In genomic region chr3:141444586-141445285, GRCh38 we compare ENCODE assay signal across 18 cellular contexts.
"Had no signal": no experiment of that assay in that cellular context is flagged by ENCODE, and none has a peak within 500 bp of the region (broad histone marks: within the 10 kb centered on the region; RNA-seq: fewer than 3 reads in every experiment).

No MANE protein-coding gene starts in this region.

- ATAC-seq: left ventricle myocardium superior; natural killer cell treated with Interleukin-12 subunit alpha and Interleukin-12 subunit beta and Interleukin-15 and Interleukin-18, amount 100 ng/mL, for 72 hours; stimulated activated naive CD8-positive, alpha-beta T cell treated with anti-CD3 and anti-CD28 coated beads, Interleukin-15, amount 100 ng/mL, for 72 hours; T-cell had no signal

- H3K4me3 Mint-ChIP-seq: activated CD4-positive, alpha-beta T cell treated with anti-CD3 and anti-CD28 coated beads, Interleukin-2, amount 10 ng/mL, durations not matched to agents 7 days and 5 days; activated naive CD4-positive, alpha-beta T cell treated with anti-CD3 and anti-CD28 coated beads, Interleukin-2, amount 10 ng/mL, durations not matched to agents 7 days and 5 days; natural killer cell treated with Interleukin-12 subunit alpha and Interleukin-12 subunit beta and Interleukin-15 and Interleukin-18, amount 100 ng/mL, for 72 hours; stimulated activated naive CD8-positive, alpha-beta T cell treated with anti-CD3 and anti-CD28 coated beads, Interleukin-15, amount 100 ng/mL, for 72 hours; T-cell had no signal

- H3K27ac Mint-ChIP-seq: activated CD4-positive, alpha-beta T cell treated with anti-CD3 and anti-CD28 coated beads, Interleukin-2, amount 10 ng/mL, durations not matched to agents 7 days and 5 days; activated naive CD4-positive, alpha-beta T cell treated with anti-CD3 and anti-CD28 coated beads, Interleukin-2, amount 10 ng/mL, durations not matched to agents 7 days and 5 days; activated T-helper 2 cell treated with anti-CD3 and anti-CD28 coated beads, Interferon-gamma antibody, Interleukin-2, Interleukin-4, amounts not matched to agents 10 μg/mL and 5 μg/mL and 100 μg/mL, durations not matched to agents 14 hours and 24 hours and 36 hours; natural killer cell treated with Interleukin-12 subunit alpha and Interleukin-12 subunit beta and Interleukin-15 and Interleukin-18, amount 100 ng/mL, for 72 hours; stimulated activated naive CD8-positive, alpha-beta T cell treated with anti-CD3 and anti-CD28 coated beads, Interleukin-15, amount 100 ng/mL, for 72 hours; T-cell had no signal

- H3K27me3 Mint-ChIP-seq: activated CD4-positive, alpha-beta T cell treated with anti-CD3 and anti-CD28 coated beads, Interleukin-2, amount 10 ng/mL, durations not matched to agents 7 days and 5 days; activated naive CD4-positive, alpha-beta T cell treated with anti-CD3 and anti-CD28 coated beads, Interleukin-2, amount 10 ng/mL, durations not matched to agents 7 days and 5 days; natural killer cell treated with Interleukin-12 subunit alpha and Interleukin-12 subunit beta and Interleukin-15 and Interleukin-18, amount 100 ng/mL, for 72 hours; stimulated activated naive CD8-positive, alpha-beta T cell treated with anti-CD3 and anti-CD28 coated beads, Interleukin-15, amount 100 ng/mL, for 72 hours; T-cell had no signal

- H3K27ac ChIP-seq: epithelial cell of prostate had no signal

- H3K4me3 ChIP-seq: right atrium auricular region had no signal

- H3K9me3 ChIP-seq: right atrium auricular region, SK-N-SH had no signal

- H3K9me3 Mint-ChIP-seq: activated CD4-positive, alpha-beta T cell treated with anti-CD3 and anti-CD28 coated beads, Interleukin-2, amount 10 ng/mL, durations not matched to agents 7 days and 5 days; activated naive CD4-positive, alpha-beta T cell treated with anti-CD3 and anti-CD28 coated beads, Interleukin-2, amount 10 ng/mL, durations not matched to agents 7 days and 5 days; activated T-helper 2 cell treated with anti-CD3 and anti-CD28 coated beads, Interferon-gamma antibody, Interleukin-2, Interleukin-4, amounts not matched to agents 10 μg/mL and 5 μg/mL and 100 μg/mL, durations not matched to agents 14 hours and 24 hours and 36 hours; natural killer cell treated with Interleukin-12 subunit alpha and Interleukin-12 subunit beta and Interleukin-15 and Interleukin-18, amount 100 ng/mL, for 72 hours; stimulated activated naive CD8-positive, alpha-beta T cell treated with anti-CD3 and anti-CD28 coated beads, Interleukin-15, amount 100 ng/mL, for 72 hours; T-cell had no signal

- H3K27me3 ChIP-seq: right atrium auricular region had no signal

- DNase-seq: activated CD4-positive, alpha-beta T cell treated with anti-CD3 and anti-CD28 coated beads, Interleukin-2, amount 10 ng/mL, durations not matched to agents 7 days and 5 days; activated naive CD4-positive, alpha-beta T cell treated with anti-CD3 and anti-CD28 coated beads, Interleukin-2, amount 10 ng/mL, durations not matched to agents 7 days and 5 days; cortex of kidney; effector memory CD4-positive, alpha-beta T cell; kidney; left ventricle myocardium superior; mesendoderm; SK-N-SH; small intestine; stimulated activated CD4-positive, alpha-beta T cell treated with anti-CD3 and anti-CD28 coated beads, Interleukin-4, amount 100 ng/mL, for 4 hours; stimulated activated CD8-positive, alpha-beta memory T cell treated with anti-CD3 and anti-CD28 coated beads, Interleukin-4, amount 100 ng/mL, for 48 hours; stimulated activated naive CD8-positive, alpha-beta T cell treated with anti-CD3 and anti-CD28 coated beads, Interleukin-15, amount 100 ng/mL, for 72 hours; T-cell; T-helper 9 cell had no signal
